Comparison of ENCODE assay signal across 8 cellular contexts in the genomic region with DNA sequence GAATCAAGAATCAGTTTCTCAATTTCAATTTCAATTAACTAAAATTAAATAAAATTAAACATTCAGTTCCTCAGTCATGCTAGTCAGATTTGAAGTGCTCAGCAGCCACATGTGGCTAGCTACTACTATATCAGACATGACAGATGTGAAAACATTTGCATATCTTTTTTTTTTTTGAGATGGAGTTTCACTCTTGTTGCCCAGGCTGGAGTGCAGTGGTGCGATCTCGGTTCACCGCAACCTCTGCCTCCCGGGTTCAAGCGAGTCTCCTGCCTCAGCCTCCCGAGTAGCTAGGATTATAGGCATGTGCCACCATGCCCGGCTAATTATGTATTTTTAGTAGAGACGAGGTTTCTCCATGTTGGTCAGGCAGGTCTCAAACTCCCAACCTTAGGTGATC. TPM values are rescaled to one million over a fixed set of nuclear protein-coding genes. Genes with fewer than 3 reads are reported as not detected.
A peak's percentile ranks its signal among the peaks of the same experiment; 100 is the strongest.
DNase-seq lines count a peak whose midpoint lies in the region; ATAC-seq, FAIRE-seq and TF ChIP-seq lines count a peak whose summit lies in the region.
"Not testable (repeated sequence)": the region's sequence is repeated elsewhere in the genome, so short reads cannot be mapped to it uniquely, and the experiment has no call there.

No MANE protein-coding gene starts in this region.

- RAD21 ChIA-PET in GM12878 (lab: Charles Lee; ENCODE audit: unreplicated experiment): interaction anchor here (1.0 to 2.8 kb wide), 2 partner anchors 10 to 46 kb away, joined by 4 to 18 read pairs; partner anchors contain the start of gene USP22

- not testable (repeated sequence) for H3K4me3 ChIP-seq in GM12878

- not testable (repeated sequence) for TF ChIP-seq POLR2A in GM12891 (IDR thresholded peaks at IDR 0.05; ENCODE audit: low read depth, low read length); GM12878 (IDR thresholded peaks at IDR 0.05; ENCODE audit: low read depth, low read length)

- not testable (repeated sequence) for DNase-seq in GM12891 (ENCODE audit: insufficient read length, low spot score); GM12878 (ENCODE audit: low read depth, low spot score)

- TF ChIP-seq CTCF in GM12878 (IDR thresholded peaks at IDR 0.05 in 2 of 3, conservative IDR thresholded peaks at IDR 0.05 in 1 of 3; ENCODE audit: control insufficient read depth in 2 of 3, extremely low read depth in 1 of 3, insufficient read depth in 1 of 3, low read depth in 3 of 3, low read length in 3 of 3): not testable (repeated sequence)

- TF ChIP-seq RAD21 in GM12878 (IDR thresholded peaks at IDR 0.05; ENCODE audit: insufficient read depth, low read depth, low read length): not testable (repeated sequence)

- CTCF ChIA-PET in GM12878 (lab: Yijun Ruan, JAX): interaction anchor here (0.7 to 3.3 kb wide), 4 partner anchors 9 to 66 kb away, joined by 4 to 19 read pairs (median 8); partner anchors contain the start of gene USP22

- WGBS in GM12878 (ENCODE audit: insufficient coverage, insufficient replicate concordance, low lambda C conversion rate, missing lambda C conversion rate): 0% methylated on average over 8 of the region's 8 CpGs

- peak; percentile 40 for FAIRE-seq in GM12891 (lab: Jason Lieb, UNC)
- not testable (repeated sequence) for FAIRE-seq in GM12878 (lab: Jason Lieb, UNC)

- peak overlapping the region; percentile 49 for H3K27ac ChIP-seq in GM12878 (ENCODE audit: control insufficient read depth, insufficient read depth)

- not testable (repeated sequence) for H4K20me1 ChIP-seq in GM12878 (ENCODE audit: control insufficient read depth, insufficient read depth)

- intact Hi-C loops in GM12878 (cut with micrococcal nuclease; ENCODE audit: unreplicated experiment): loop anchor here (1.0 kb wide), 1 partner anchor 10 kb away; the partner anchor contains the start of gene USP22

- ATAC-seq in GM18870 (IDR thresholded peaks at IDR 0.05; ENCODE audit: unreplicated experiment): peak; percentile 88
- peak; percentile 68 for ATAC-seq in GM19455 (IDR thresholded peaks at IDR 0.05; ENCODE audit: unreplicated experiment)
- peak; percentile 56 for ATAC-seq in GM21723 (IDR thresholded peaks at IDR 0.05; ENCODE audit: unreplicated experiment)
- peak; percentile 71 for ATAC-seq in HG02870 (IDR thresholded peaks at IDR 0.05; ENCODE audit: unreplicated experiment)
- peak; percentile 77 for ATAC-seq in HG03159 (IDR thresholded peaks at IDR 0.05; ENCODE audit: unreplicated experiment)
- ATAC-seq in HG03571 (IDR thresholded peaks at IDR 0.05; ENCODE audit: unreplicated experiment): peak; percentile 71
- ATAC-seq in GM12878: peak; percentile 93

- in situ Hi-C loops in GM12878 (cut with MboI): loop anchor here (5.0 kb wide), 1 partner anchor 51 kb away; no protein-coding TSS in a partner anchor

- H2AFZ ChIP-seq in GM12878 (ENCODE audit: control insufficient read depth, low read depth, low read length): not testable (repeated sequence)

- peak overlapping the region; percentile 88 for H3K4me2 ChIP-seq in GM12878 (ENCODE audit: control insufficient read depth, insufficient read depth)

- SMC1A ChIA-PET in GM12878 (lab: Charles Lee; ENCODE audit: uncharacterized antibody, unreplicated experiment): interaction anchor here (0.6 to 3.7 kb wide), 4 partner anchors 9 to 25 kb away, joined by 3 to 20 read pairs (median 4); no protein-coding TSS in a partner anchor

- H3K9me3 ChIP-seq in GM12878 (replicated peaks; ENCODE audit: control insufficient read depth, insufficient read depth, low read length): not testable (repeated sequence)

- H3K27me3 ChIP-seq in GM12878 (replicated peaks in 1 of 2; ENCODE audit: control insufficient read depth in 2 of 2, insufficient read depth in 2 of 2, low read length in 1 of 2): not testable (repeated sequence)

- not testable (repeated sequence) for H3K79me2 ChIP-seq in GM12878 (ENCODE audit: control insufficient read depth, insufficient read depth, low read length)

- POLR2A ChIA-PET in GM12878 (lab: Charles Lee): interaction anchor here (0.7 to 4.7 kb wide), 3 partner anchors 10 to 48 kb away, joined by 3 to 41 read pairs (median 3); partner anchors contain the start of gene USP22

- H3K36me3 ChIP-seq in GM12878 (ENCODE audit: control insufficient read depth in 2 of 2, insufficient read depth in 2 of 2, low read length in 1 of 2): not testable (repeated sequence)

- not testable (repeated sequence) for H3K9ac ChIP-seq in GM12878 (ENCODE audit: control insufficient read depth, insufficient read depth, low read length)

- not testable (repeated sequence) for TF ChIP-seq EP300 in GM12878 (IDR thresholded peaks at IDR 0.05; ENCODE audit: borderline replicate concordance in 1 of 2, control insufficient read depth in 1 of 2, low read depth in 2 of 2, low read length in 2 of 2)

- not testable (repeated sequence) for BruUV-seq in GM12878 (replicated peaks; lab: Mats Ljungman, UMichigan)

- peaks cover 35% of the 10 kb centered on the region for H3K4me1 ChIP-seq in GM12878 (ENCODE audit: control insufficient read depth, insufficient read depth, low read length)

TF ChIP-seq in GM12891, 5 proteins besides CTCF, POLR2A, EP300 and RAD21:
- TF ChIP-seq POU2F2 (IDR thresholded peaks at IDR 0.05; ENCODE audit: low read depth, low read length): peak; percentile 55; the same call in 1 of the 2 replicates
TF ChIP-seq in GM12891: peak in this region for 1; not testable (repeated sequence) for 4.

TF ChIP-seq in GM12878, 131 proteins besides CTCF, POLR2A, EP300 and RAD21 (continues in another document):
- TF ChIP-seq, protein P1, sequence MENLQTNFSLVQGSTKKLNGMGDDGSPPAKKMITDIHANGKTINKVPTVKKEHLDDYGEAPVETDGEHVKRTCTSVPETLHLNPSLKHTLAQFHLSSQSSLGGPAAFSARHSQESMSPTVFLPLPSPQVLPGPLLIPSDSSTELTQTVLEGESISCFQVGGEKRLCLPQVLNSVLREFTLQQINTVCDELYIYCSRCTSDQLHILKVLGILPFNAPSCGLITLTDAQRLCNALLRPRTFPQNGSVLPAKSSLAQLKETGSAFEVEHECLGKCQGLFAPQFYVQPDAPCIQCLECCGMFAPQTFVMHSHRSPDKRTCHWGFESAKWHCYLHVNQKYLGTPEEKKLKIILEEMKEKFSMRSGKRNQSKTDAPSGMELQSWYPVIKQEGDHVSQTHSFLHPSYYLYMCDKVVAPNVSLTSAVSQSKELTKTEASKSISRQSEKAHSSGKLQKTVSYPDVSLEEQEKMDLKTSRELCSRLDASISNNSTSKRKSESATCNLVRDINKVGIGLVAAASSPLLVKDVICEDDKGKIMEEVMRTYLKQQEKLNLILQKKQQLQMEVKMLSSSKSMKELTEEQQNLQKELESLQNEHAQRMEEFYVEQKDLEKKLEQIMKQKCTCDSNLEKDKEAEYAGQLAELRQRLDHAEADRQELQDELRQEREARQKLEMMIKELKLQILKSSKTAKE (IDR thresholded peaks at IDR 0.05; ENCODE audit: low read depth, poor library complexity, severe bottlenecking): peak; percentile 35
- TF ChIP-seq CBFB (IDR thresholded peaks at IDR 0.05; ENCODE audit: low read depth) (peak; percentile 73; the same call in 1 of the 2 replicates), SMARCA5 (IDR thresholded peaks at IDR 0.05) (0 out of 2 replicates have a peak, but pooled peaks have one; percentile 25), CREM (IDR thresholded peaks at IDR 0.05; ENCODE audit: low read depth) (0 out of 2 replicates have a peak, but pooled peaks have one; percentile 16), EED (IDR thresholded peaks at IDR 0.05; ENCODE audit: low read depth) (peak; percentile 53), RUNX3 (IDR thresholded peaks at IDR 0.05; ENCODE audit: low read length) (peak; percentile 70), ATF7 (IDR thresholded peaks at IDR 0.05; ENCODE audit: low read depth) (0 out of 2 replicates have a peak, but pooled peaks have one; percentile 16), PBX3 (IDR thresholded peaks at IDR 0.05; ENCODE audit: insufficient replicate concordance, low read depth, low read length) (peak; percentile 38)
- TF ChIP-seq, protein P2, sequence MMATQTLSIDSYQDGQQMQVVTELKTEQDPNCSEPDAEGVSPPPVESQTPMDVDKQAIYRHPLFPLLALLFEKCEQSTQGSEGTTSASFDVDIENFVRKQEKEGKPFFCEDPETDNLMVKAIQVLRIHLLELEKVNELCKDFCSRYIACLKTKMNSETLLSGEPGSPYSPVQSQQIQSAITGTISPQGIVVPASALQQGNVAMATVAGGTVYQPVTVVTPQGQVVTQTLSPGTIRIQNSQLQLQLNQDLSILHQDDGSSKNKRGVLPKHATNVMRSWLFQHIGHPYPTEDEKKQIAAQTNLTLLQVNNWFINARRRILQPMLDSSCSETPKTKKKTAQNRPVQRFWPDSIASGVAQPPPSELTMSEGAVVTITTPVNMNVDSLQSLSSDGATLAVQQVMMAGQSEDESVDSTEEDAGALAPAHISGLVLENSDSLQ (IDR thresholded peaks at IDR 0.05): peak; percentile 50; the same call in 1 of the 2 replicates

RNA-seq across cellular contexts. Expression of gene USP22, which starts 10.2 kb away (rescaled TPM):
- polyA plus RNA-seq in GM12891 (2012; ENCODE audit: low read depth, missing spikeins): 47.3 TPM
- total RNA-seq in GM12878 (2013; cell fraction: nucleolus; rRNA removed): 204 and 220 TPM in 2 replicates
- total RNA-seq in GM12878 (2014; rRNA removed) (130 and 140 TPM in 2 replicates), GM12878 (2014; rRNA removed; fragmentation: Illumina TruSeq; extraction: Trizol) (78.0 and 82.1 TPM in 2 replicates), GM12878 (2021) (200 and 218 TPM in 2 replicates)
- 71.5 TPM for polyA plus RNA-seq in GM12878 (2011; ENCODE audit: low read depth)
- polyA plus RNA-seq in GM12878 (2011; rRNA removed) (62.7 and 113 TPM in 2 replicates), GM12878 (2014; fragmentation: Illumina TruSeq; extraction: Trizol) (101 and 114 TPM in 2 replicates), GM12878 (2014; fragmentation: Nextera tagmentation; extraction: Ambion mirVana) (10 to 100 TPM; 10.8 to 11.6 TPM), GM12878 (2014; rRNA removed) (106 and 116 TPM in 2 replicates), GM12878 (2016; fragmentation: Nextera tagmentation; extraction: Ambion mirVana) (10 to 100 TPM; 85.6 to 91.9 TPM)
- 98.3 and 104 TPM in 2 replicates for polyA plus RNA-seq in GM12878 (2011; cell fraction: cytosol; rRNA removed)
- 131 and 163 TPM in 2 replicates for polyA plus RNA-seq in GM12878 (2011; cell fraction: nucleus; rRNA removed)
- 62.2 and 71.3 TPM in 2 replicates for polyA plus RNA-seq in GM12878 (2012)
- 147 and 182 TPM in 2 replicates for polyA minus RNA-seq in GM12878 (2011; rRNA and poly(A)+ RNA removed)
- 69.5 and 91.4 TPM in 2 replicates for polyA minus RNA-seq in GM12878 (2011; cell fraction: cytosol; rRNA and poly(A)+ RNA removed)
- polyA minus RNA-seq in GM12878 (2011; cell fraction: nucleus; rRNA and poly(A)+ RNA removed): 50.4 and 99.9 TPM in 2 replicates
